ENCODE assay signal across 18 cellular contexts in the genomic region with DNA sequence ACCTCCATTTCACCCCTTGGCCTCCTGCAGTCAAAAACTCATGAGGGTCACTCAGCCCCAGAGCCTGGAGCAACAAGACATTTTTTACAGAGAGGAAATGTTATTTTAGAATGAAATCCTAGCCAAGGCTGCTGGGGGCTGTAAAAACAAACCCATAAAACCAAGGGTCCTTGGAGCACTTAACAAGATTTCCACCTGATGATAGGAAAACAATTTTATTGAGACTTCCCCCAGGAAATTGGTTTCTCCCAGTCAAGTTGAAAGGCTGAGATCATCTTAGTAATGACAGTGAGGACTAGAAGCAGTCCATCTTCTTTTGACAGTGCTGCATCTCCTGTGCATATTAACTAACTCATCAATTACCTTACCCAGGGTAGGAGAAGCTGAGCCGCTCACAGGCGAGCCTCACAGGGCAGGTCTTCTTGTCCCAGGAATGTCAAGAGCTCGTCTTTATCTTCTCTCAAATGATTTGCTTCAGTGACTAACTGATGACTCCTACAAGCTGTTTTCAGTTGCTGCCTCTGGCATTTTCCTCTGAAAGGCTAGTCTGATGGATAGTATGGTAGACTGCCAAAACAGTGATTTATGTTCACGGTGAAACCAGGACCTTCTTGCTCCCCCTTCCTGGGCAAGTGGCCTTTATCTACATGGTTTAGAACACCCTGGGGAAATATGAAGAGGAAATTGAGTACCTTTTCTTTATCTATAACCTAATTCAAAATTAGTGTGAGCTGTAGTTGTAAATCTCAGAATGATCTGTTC. TPM values are rescaled to one million over a fixed set of nuclear protein-coding genes. Genes with fewer than 3 reads are reported as not detected.
DNase-seq lines count a peak whose midpoint lies in the region; ATAC-seq and TF ChIP-seq lines count a peak whose summit lies in the region.
"Had no signal": no experiment of that assay in that cellular context is flagged by ENCODE, and none has a peak within 500 bp of the region (broad histone marks: within the 10 kb centered on the region; RNA-seq: fewer than 3 reads in every experiment).

No MANE protein-coding gene starts in this region.

- H4K20me1 ChIP-seq in PC-3 (ENCODE audit: low read length), result no peaks in the 10 kb centered on the region

- H3K27me3 Mint-ChIP-seq in mesothelial cell of epicardium (ENCODE audit: low read depth), result peaks cover 7% of the 10 kb centered on the region
- H3K27me3 Mint-ChIP-seq in endothelial cell (ENCODE audit: unreplicated experiment), result peaks cover 2% of the 10 kb centered on the region
- H3K27me3 Mint-ChIP-seq: B cell had no signal

- no peaks in the 10 kb centered on the region for H3K79me2 ChIP-seq in PC-3 (ENCODE audit: low read length)

- BruUV-seq in PC-3 (replicated peaks; lab: Mats Ljungman, UMichigan), result no TSS peak

- CTCF ChIA-PET in PC-3 (lab: Charles Lee), result interaction anchor here (0.8 kb wide), 1 partner anchor 28 kb away, joined by 3 read pairs; no protein-coding TSS in a partner anchor

- TF ChIP-seq CTCF in PC-3 (conservative IDR thresholded peaks at IDR 0.05; ENCODE audit: low read depth, low read length) (no peak), brain microvascular endothelial cell (IDR thresholded peaks at IDR 0.05; ENCODE audit: low read depth, low read length, missing control alignments) (no peak), mesothelial cell of epicardium (IDR thresholded peaks at IDR 0.05; ENCODE audit: unreplicated experiment) (no peak), endothelial cell (IDR thresholded peaks at IDR 0.05; ENCODE audit: unreplicated experiment) (no peak)

- H3K9me3 Mint-ChIP-seq in mesothelial cell of epicardium (peaks cover 6% of the 10 kb centered on the region), endothelial cell (ENCODE audit: unreplicated experiment) (no peaks in the 10 kb centered on the region)
- H3K9me3 Mint-ChIP-seq: IgD-negative memory B cell had no signal

- H2AFZ ChIP-seq in PC-3 (ENCODE audit: low read length), result no peak overlapping the region

- H3K27ac Mint-ChIP-seq in mesothelial cell of epicardium, result peak overlapping the region; percentile 48
- H3K27ac Mint-ChIP-seq in endothelial cell (ENCODE audit: unreplicated experiment), result no peak overlapping the region
- H3K27ac Mint-ChIP-seq: B cell, IgD-negative memory B cell had no signal

- H3K27me3 ChIP-seq in PC-3 (ENCODE audit: low read length), result 0 out of 2 replicates have a peak, but pooled peaks cover under 1% of the 10 kb centered on the region
- H3K27me3 ChIP-seq in brain microvascular endothelial cell (replicated peaks), result no peaks in the 10 kb centered on the region

- in situ Hi-C loops in G401 (cut with HindIII; ENCODE audit: low sequenced_read_pairs) (no loop called here), brain microvascular endothelial cell (cut with HindIII; ENCODE audit: low pct_ligation_motif_present, low sequenced_read_pairs) (no loop called here)

- no peaks in the 10 kb centered on the region for H3K9me3 ChIP-seq in PC-3 (ENCODE audit: low read length)

- H3K4me1 Mint-ChIP-seq in mesothelial cell of epicardium, result peaks cover 17% of the 10 kb centered on the region
- H3K4me1 Mint-ChIP-seq in endothelial cell (ENCODE audit: unreplicated experiment), result no peaks in the 10 kb centered on the region
- H3K4me1 Mint-ChIP-seq: B cell, IgD-negative memory B cell had no signal

- DNase-seq in G401 (ENCODE audit: low spot score), result peak; percentile 11
- peak; percentile 86 for DNase-seq in PC-3
- peak; percentile 24 for DNase-seq in brain microvascular endothelial cell
- no peak for DNase-seq in mesothelial cell of epicardium (ENCODE audit: low spot score in 2 of 2, unreplicated experiment in 2 of 2)
- no peak for DNase-seq in NOMO-1 (lab: John Stamatoyannopoulos, UW; ENCODE audit: unreplicated experiment in 2 of 2)
- no peak for DNase-seq in endothelial cell (ENCODE audit: low spot score)
- DNase-seq in NCI-H2171 (lab: John Stamatoyannopoulos, UW), result no peak
- DNase-seq: activated CD8-positive, alpha-beta memory T cell treated with anti-CD3 and anti-CD28 coated beads, Interleukin-2, amount 50 U/mL, for 4 hours; activated gamma-delta T cell treated with Interleukin-2 at 50 U/mL for 16 hours; DMS153; hippocampal formation; left colon; nucleus accumbens; right cardiac atrium; SIG-M5; substantia nigra had no signal

- peaks cover 11% of the 10 kb centered on the region; the same call in 1 of the 2 replicates for H3K4me1 ChIP-seq in PC-3 (ENCODE audit: insufficient read depth, low read length)

- H3K4me3 Mint-ChIP-seq in mesothelial cell of epicardium (no peak overlapping the region), endothelial cell (ENCODE audit: unreplicated experiment) (no peak overlapping the region)
- H3K4me3 Mint-ChIP-seq: B cell, IgD-negative memory B cell had no signal

- H3K4me2 ChIP-seq in PC-3 (ENCODE audit: low read length), result 0 out of 2 replicates have a peak overlapping the region, but pooled peaks have one; percentile 4

- ATAC-seq in PC-3, result peak; percentile 62
- ATAC-seq: left colon, right cardiac atrium had no signal

- no peaks in the 10 kb centered on the region for H3K9me2 ChIP-seq in PC-3 (replicated peaks; ENCODE audit: low read length)

- H3K36me3 Mint-ChIP-seq in mesothelial cell of epicardium, result no peaks in the 10 kb centered on the region
- H3K36me3 Mint-ChIP-seq in endothelial cell (ENCODE audit: low read depth, unreplicated experiment), result no peaks in the 10 kb centered on the region
- H3K36me3 Mint-ChIP-seq: IgD-negative memory B cell had no signal

- H3K36me3 ChIP-seq in PC-3 (ENCODE audit: low read depth, low read length), result no peaks in the 10 kb centered on the region
- no peaks in the 10 kb centered on the region for H3K36me3 ChIP-seq in brain microvascular endothelial cell (replicated peaks)

- H3K4me3 ChIP-seq in PC-3 (ENCODE audit: low read length) (no peak overlapping the region), brain microvascular endothelial cell (ENCODE audit: low read depth, low read length) (no peak overlapping the region)

- H3K27ac ChIP-seq in PC-3 (ENCODE audit: low read length) (no peak overlapping the region), brain microvascular endothelial cell (no peak overlapping the region)

- POLR2A ChIA-PET in PC-3 (lab: Charles Lee; ENCODE audit: unreplicated experiment), result no interaction called here

- H3K9ac ChIP-seq in PC-3 (ENCODE audit: low read length), result no peak overlapping the region

- no peaks in the 10 kb centered on the region for H3F3A ChIP-seq in PC-3 (ENCODE audit: low read length, unreplicated experiment)

- intact Hi-C loops in PC-3 (cut with micrococcal nuclease), result no loop called here

RNA-seq across cellular contexts. Expression of a gene that starts 34.6 kb away (rescaled TPM):
- total RNA-seq in G401 (2014; rRNA removed; shearing (Covaris generic)), result 112 and 148 TPM in 2 replicates
- total RNA-seq in PC-3 (2014; rRNA removed) (81.3 and 98.7 TPM in 2 replicates), mesothelial cell of epicardium (33.0 to 34.5 TPM (median 33.0 TPM) in 3 replicates), endothelial cell (ENCODE audit: unreplicated experiment) (31.5 TPM)

RNA-seq across cellular contexts. Expression of a gene that starts 40.1 kb away (rescaled TPM):
- 2.1 and 4.2 TPM in 2 replicates for total RNA-seq in G401 (2014; rRNA removed; shearing (Covaris generic))
- total RNA-seq in PC-3 (2014; rRNA removed) (1.5 and 1.6 TPM in 2 replicates), mesothelial cell of epicardium (13.9 to 14.7 TPM (median 14.4 TPM) in 3 replicates), endothelial cell (ENCODE audit: unreplicated experiment) (4.4 TPM)

RNA-seq across cellular contexts. Expression of a gene that starts 52.2 kb away (rescaled TPM):
- total RNA-seq in G401 (2014; rRNA removed; shearing (Covaris generic)), result 6.6 and 12.5 TPM in 2 replicates
- 48.6 and 64.0 TPM in 2 replicates for total RNA-seq in PC-3 (2014; rRNA removed)
- total RNA-seq in mesothelial cell of epicardium, result 1.7 to 3.4 TPM (median 1.9 TPM) in 3 replicates
- 6.6 TPM for total RNA-seq in endothelial cell (ENCODE audit: unreplicated experiment)

Comparison
In these comparisons a context has a peak if more than half of its experiments do, and no peak if none do; other contexts are left out.
1. DNase-seq: peak in G401 (single experiment), PC-3 (single experiment) and brain microvascular endothelial cell (single experiment); none in mesothelial cell of epicardium (0 of 2), NOMO-1 (0 of 2), endothelial cell (single experiment) and NCI-H2171 (single experiment).